In genomic region chr6:87393026-87393622, GRCh38 we compare ENCODE assay signal across 8 cellular contexts. TPM values are rescaled to one million over a fixed set of nuclear protein-coding genes. Genes with fewer than 3 reads are reported as not detected.
DNase-seq lines count a peak whose midpoint lies in the region; ATAC-seq and TF ChIP-seq lines count a peak whose summit lies in the region.

No MANE protein-coding gene starts in this region.

- DNase-seq in DMS153 (lab: John Stamatoyannopoulos, UW) = peak; percentile 65
- DNase-seq in GM20000 (ENCODE audit: low spot score) = peak; percentile 45
- peak; percentile 73 for DNase-seq in NCI-H748 treated with DMSO at 0.1 percent for 48 hours (lab: John Stamatoyannopoulos, UW)
- DNase-seq in activated T-cell treated with anti-CD3 and anti-CD28 coated beads, Interleukin-2, amount 50 U/mL, for 4 hours = peak; percentile 11
- DNase-seq in foreskin melanocyte = peak; percentile 59
- no peak for DNase-seq in osteocyte (ENCODE audit: extremely low spot score, unreplicated experiment)

- H3K27ac Mint-ChIP-seq in osteocyte (ENCODE audit: unreplicated experiment) = no peak overlapping the region

- peaks cover 2% of the 10 kb centered on the region for H3K36me3 Mint-ChIP-seq in activated T-cell treated with anti-CD3 and anti-CD28 coated beads, Interleukin-2, amount 50 U/mL, for 4 hours (ENCODE audit: insufficient read depth)
- H3K36me3 Mint-ChIP-seq in osteocyte (ENCODE audit: unreplicated experiment) = no peaks in the 10 kb centered on the region

- no peak overlapping the region for H3K4me3 Mint-ChIP-seq in activated T-cell treated with anti-CD3 and anti-CD28 coated beads, Interleukin-2, amount 50 U/mL, for 4 hours
- no peak overlapping the region for H3K4me3 Mint-ChIP-seq in osteocyte (ENCODE audit: unreplicated experiment)

- peaks cover 2% of the 10 kb centered on the region for H3K4me1 Mint-ChIP-seq in activated T-cell treated with anti-CD3 and anti-CD28 coated beads, Interleukin-2, amount 50 U/mL, for 4 hours (ENCODE audit: low read depth)
- H3K4me1 Mint-ChIP-seq in osteocyte (ENCODE audit: unreplicated experiment) = no peaks in the 10 kb centered on the region

- TF ChIP-seq CTCF in GM20000 (IDR thresholded peaks at IDR 0.05; ENCODE audit: extremely low read depth, missing control alignments) (peak; percentile 35), osteocyte (IDR thresholded peaks at IDR 0.05) (peak; percentile 78)

- ATAC-seq in HG03571 (IDR thresholded peaks at IDR 0.05; ENCODE audit: unreplicated experiment) (peak; percentile 93), GM21390 (IDR thresholded peaks at IDR 0.05; ENCODE audit: unreplicated experiment) (no peak)
- ATAC-seq in activated T-cell treated with anti-CD3 and anti-CD28 coated beads, Interleukin-2, amount 50 U/mL, for 4 hours = peak; percentile 88 to 90

- H3K9me3 Mint-ChIP-seq in activated T-cell treated with anti-CD3 and anti-CD28 coated beads, Interleukin-2, amount 50 U/mL, for 4 hours = no peaks in the 10 kb centered on the region
- no peaks in the 10 kb centered on the region for H3K9me3 Mint-ChIP-seq in osteocyte (ENCODE audit: unreplicated experiment)

- no peaks in the 10 kb centered on the region for H3K27me3 Mint-ChIP-seq in activated T-cell treated with anti-CD3 and anti-CD28 coated beads, Interleukin-2, amount 50 U/mL, for 4 hours (ENCODE audit: low read depth)
- H3K27me3 Mint-ChIP-seq in osteocyte (ENCODE audit: unreplicated experiment) = no peaks in the 10 kb centered on the region

RNA-seq across cellular contexts. Expression of gene CFAP206, which starts 14.6 kb away (rescaled TPM):
- total RNA-seq in activated T-cell treated with anti-CD3 and anti-CD28 coated beads, Interleukin-2, amount 50 U/mL, for 4 hours = not detected
- 0.30 and 0.44 TPM in 2 replicates for total RNA-seq in osteocyte

RNA-seq across cellular contexts. Expression of gene C6orf163, which starts 48.5 kb away (rescaled TPM):
- total RNA-seq in activated T-cell treated with anti-CD3 and anti-CD28 coated beads, Interleukin-2, amount 50 U/mL, for 4 hours = 1 to 10 TPM in 1 of 3 donors, under 1 TPM in 2; 0.71 to 1.0 (median 0.76) TPM
- 3.8 and 5.1 TPM in 2 replicates for total RNA-seq in osteocyte
